ENCODE assay signal across 31 cellular contexts in the genomic region with DNA sequence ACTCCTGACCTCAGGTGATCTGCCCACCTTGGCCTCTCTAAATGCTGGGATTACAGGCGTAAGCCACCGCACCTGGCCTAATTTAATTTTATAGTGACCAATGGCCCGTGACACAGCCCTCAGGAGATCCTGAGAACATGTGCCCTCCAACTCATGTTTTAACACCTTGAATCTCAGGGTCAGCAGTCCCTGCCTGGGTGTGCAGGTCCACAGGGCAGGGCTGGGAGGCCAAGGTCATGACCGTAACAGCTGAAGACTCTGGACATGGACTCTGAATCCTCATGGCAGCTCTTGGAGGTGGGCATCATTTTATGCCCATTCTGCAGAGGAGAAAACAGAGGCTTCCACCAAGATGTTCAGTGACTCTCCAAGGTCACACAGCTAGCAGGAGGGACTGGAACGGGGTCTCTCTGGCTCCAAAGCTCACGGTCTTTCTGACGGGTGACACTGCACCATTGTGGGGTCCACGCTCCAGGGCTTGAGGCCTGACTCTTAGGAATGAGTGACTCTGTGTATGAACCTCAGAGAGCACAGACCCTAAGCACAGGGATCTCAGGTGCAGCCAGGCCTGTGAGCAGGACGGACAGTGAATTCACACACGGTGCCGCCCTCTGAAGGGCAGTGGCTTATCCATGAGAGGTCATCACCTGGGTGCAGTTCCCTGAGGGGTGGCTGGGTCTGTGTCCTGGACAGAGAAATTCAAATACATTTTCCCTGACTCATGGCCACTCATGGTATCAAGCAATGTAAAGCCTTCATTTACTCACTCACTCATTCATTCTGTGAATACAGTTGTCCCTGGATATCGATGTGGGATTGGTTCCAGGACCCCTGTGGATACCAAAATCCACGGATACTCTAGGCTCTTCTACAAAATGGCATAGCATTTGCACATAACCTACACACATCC. TPM values are rescaled to one million over a fixed set of nuclear protein-coding genes. Genes with fewer than 3 reads are reported as not detected.
"Had no signal": no experiment of that assay in that cellular context is flagged by ENCODE, and none has a peak within 500 bp of the region (broad histone marks: within the 10 kb centered on the region; RNA-seq: fewer than 3 reads in every experiment).

No MANE protein-coding gene starts in this region.

- H3K27ac ChIP-seq: adrenal gland, body of pancreas, esophagus muscularis mucosa, foreskin keratinocyte, gastroesophageal sphincter, heart right ventricle, WERI-Rb-1 had no signal

- H3K4me3 ChIP-seq: adrenal gland, body of pancreas, esophagus muscularis mucosa, gastroesophageal sphincter, heart right ventricle had no signal

- H3K36me3 ChIP-seq: adrenal gland, esophagus muscularis mucosa, gastroesophageal sphincter, heart right ventricle, WERI-Rb-1 had no signal

- DNase-seq: activated B cell treated with CpG ODN at 0.5 μM for 24 hours; activated CD4-positive, alpha-beta T cell treated with anti-CD3 and anti-CD28 coated beads for 48 hours; activated CD4-positive, alpha-beta T cell treated with anti-CD3 and anti-CD28 coated beads, Interleukin-2, amount 50 U/mL, for 1 hour; activated CD4-positive, alpha-beta T cell treated with anti-CD3 and anti-CD28 coated beads, Interleukin-2, amount 50 U/mL, for 48 hours; activated CD8-positive, alpha-beta memory T cell treated with anti-CD3 and anti-CD28 coated beads for 24 hours; activated CD8-positive, alpha-beta T cell treated with anti-CD3 and anti-CD28 coated beads for 36 hours; activated effector memory CD4-positive, alpha-beta T cell treated with anti-CD3 and anti-CD28 coated beads, Interleukin-2, amount 50 U/mL, for 16 hours; activated naive CD4-positive, alpha-beta T cell treated with anti-CD3 and anti-CD28 coated beads for 36 hours; activated naive CD8-positive, alpha-beta T cell treated with anti-CD3 and anti-CD28 coated beads for 36 hours; activated naive CD8-positive, alpha-beta T cell treated with anti-CD3 and anti-CD28 coated beads, Interleukin-2, amount 50 U/mL, for 24 hours; activated T-cell treated with anti-CD3 and anti-CD28 coated beads, Interleukin-2, amount 50 U/mL, for 4 hours; adrenal gland; amygdala; aorta; body of pancreas; caudate nucleus; cortex of kidney; dermis blood vessel endothelial cell; effector CD4-positive, alpha-beta T cell; effector memory CD8-positive, alpha-beta T cell; erythroblast; foreskin keratinocyte; heart right ventricle; T-helper 17 cell; T1000; WERI-Rb-1 had no signal

- H3K4me1 ChIP-seq: adrenal gland, body of pancreas, esophagus muscularis mucosa, foreskin keratinocyte, gastroesophageal sphincter, heart right ventricle had no signal

- H3K9me3 ChIP-seq: adrenal gland, body of pancreas, esophagus muscularis mucosa, gastroesophageal sphincter, heart right ventricle had no signal

- ATAC-seq: activated CD4-positive, CD25-positive, alpha-beta regulatory T cell treated with anti-CD3 and anti-CD28 coated beads, Interleukin-2, amount 50 U/mL, for 24 hours; activated CD8-positive, alpha-beta T cell treated with anti-CD3 and anti-CD28 coated beads for 36 hours; activated naive CD8-positive, alpha-beta T cell treated with anti-CD3 and anti-CD28 coated beads, Interleukin-2, amount 50 U/mL, for 24 hours; activated T-cell treated with anti-CD3 and anti-CD28 coated beads, Interleukin-2, amount 50 U/mL, for 4 hours; activated T-helper 17 cell treated with anti-CD3 and anti-CD28 coated beads, Interleukin-2, amount 50 U/mL, for 72 hours; body of pancreas; effector memory CD8-positive, alpha-beta T cell; foreskin keratinocyte; gastroesophageal sphincter; heart right ventricle; T-helper 17 cell had no signal

RNA-seq across cellular contexts. Expression of gene LAMC3, which starts 32.8 kb away (rescaled TPM):
- total RNA-seq: activated B cell treated with CpG ODN at 0.5 μM for 24 hours, foreskin keratinocyte had no signal
- polyA plus RNA-seq: foreskin keratinocyte had no signal

RNA-seq across cellular contexts. Expression of gene FIBCD1, which starts 37.1 kb away (rescaled TPM):
- total RNA-seq: activated B cell treated with CpG ODN at 0.5 μM for 24 hours; activated CD8-positive, alpha-beta T cell treated with anti-CD3 and anti-CD28 coated beads for 36 hours; activated naive CD4-positive, alpha-beta T cell treated with anti-CD3 and anti-CD28 coated beads for 36 hours; activated naive CD8-positive, alpha-beta T cell treated with anti-CD3 and anti-CD28 coated beads for 36 hours; activated T-cell treated with anti-CD3 and anti-CD28 coated beads, Interleukin-2, amount 50 U/mL, for 4 hours; activated T-helper 17 cell treated with anti-CD3 and anti-CD28 coated beads, Interleukin-2, amount 50 U/mL, for 72 hours; aorta; glomerular endothelial cell; T-helper 17 cell had no signal
